Comparison of ENCODE assay signal across 1 cellular context in genomic region chr5:175535781-175536180, GRCh38.
TF ChIP-seq lines count a peak whose summit lies in the region.

No MANE protein-coding gene starts in this region.

TF ChIP-seq in HepG2, 621 proteins besides CTCF, POLR2A, EP300 and RAD21:
- TF ChIP-seq MAFG (CRISPR knock-in tag; IDR thresholded peaks at IDR 0.05) (no peak), TCF7 (IDR thresholded peaks at IDR 0.05; ENCODE audit: low read depth) (no peak), POLR2G (IDR thresholded peaks at IDR 0.05; ENCODE audit: low read depth, low read length) (peak; percentile 28; the same call in 1 of the 2 replicates), ZNF660 (CRISPR knock-in tag; IDR thresholded peaks at IDR 0.05; ENCODE audit: borderline replicate concordance, low read depth) (no peak), TFDP1 (CRISPR knock-in tag; IDR thresholded peaks at IDR 0.05; ENCODE audit: borderline replicate concordance) (no peak), ZMYM2 (CRISPR knock-in tag; IDR thresholded peaks at IDR 0.05) (no peak), MXD4 (CRISPR knock-in tag; IDR thresholded peaks at IDR 0.05) (no peak), HIC2 (CRISPR knock-in tag; IDR thresholded peaks at IDR 0.05; ENCODE audit: low read depth) (no peak), HNF1A (IDR thresholded peaks at IDR 0.05; ENCODE audit: low read depth) (no peak), HNF1A (CRISPR knock-in tag; IDR thresholded peaks at IDR 0.05; ENCODE audit: borderline replicate concordance) (no peak), MNT (IDR thresholded peaks at IDR 0.05) (peak; percentile 52), ZNF451 (CRISPR knock-in tag; IDR thresholded peaks at IDR 0.05) (no peak), ZXDC (CRISPR knock-in tag; IDR thresholded peaks at IDR 0.05) (no peak), CCDC6 (CRISPR knock-in tag; IDR thresholded peaks at IDR 0.05) (no peak), ZNF788 (CRISPR knock-in tag; IDR thresholded peaks at IDR 0.05; ENCODE audit: borderline replicate concordance) (no peak), ZNF609 (CRISPR knock-in tag; IDR thresholded peaks at IDR 0.05; ENCODE audit: borderline replicate concordance) (no peak), HMGA1 (CRISPR knock-in tag; conservative IDR thresholded peaks at IDR 0.05) (no peak), ZGPAT (CRISPR knock-in tag; IDR thresholded peaks at IDR 0.05) (no peak), ZZZ3 (CRISPR knock-in tag; IDR thresholded peaks at IDR 0.05; ENCODE audit: borderline replicate concordance) (no peak), EED (CRISPR knock-in tag; IDR thresholded peaks at IDR 0.05) (no peak), FOSL2 (CRISPR knock-in tag; IDR thresholded peaks at IDR 0.05) (peak; percentile 22; the same call in 1 of the 2 replicates), ZNF567 (CRISPR knock-in tag; IDR thresholded peaks at IDR 0.05; ENCODE audit: borderline replicate concordance) (no peak)
